25 cellular contexts compared by ENCODE assay signal in the genomic region with DNA sequence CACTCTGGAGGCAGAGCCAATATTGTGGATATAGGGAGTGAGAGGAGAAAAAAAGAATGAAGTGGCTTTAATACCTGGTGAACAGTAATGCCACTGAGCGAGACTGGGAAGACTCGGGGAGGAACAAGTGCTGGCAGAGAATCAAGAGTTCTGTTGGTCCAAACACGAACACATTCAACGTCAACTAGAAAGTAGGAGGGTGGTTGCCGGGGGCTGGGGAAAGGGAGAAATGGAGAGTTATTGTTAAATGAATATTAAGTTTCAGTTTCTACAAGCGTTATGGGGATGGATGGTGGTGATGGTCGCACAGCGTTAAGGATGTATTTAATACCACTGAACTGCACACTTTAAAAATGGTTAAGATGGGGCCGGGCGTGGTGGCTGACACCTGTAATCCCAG. TPM values are rescaled to one million over a fixed set of nuclear protein-coding genes. Genes with fewer than 3 reads are reported as not detected.
DNase-seq lines count a peak whose midpoint lies in the region; ATAC-seq, FAIRE-seq and TF ChIP-seq lines count a peak whose summit lies in the region.
"Had no signal": no experiment of that assay in that cellular context is flagged by ENCODE, and none has a peak within 500 bp of the region (broad histone marks: within the 10 kb centered on the region; RNA-seq: fewer than 3 reads in every experiment).

No MANE protein-coding gene starts in this region.

- WGBS in GM12878 (ENCODE audit: insufficient coverage, insufficient replicate concordance, low lambda C conversion rate, missing lambda C conversion rate), result 68% methylated on average over 10 of the region's 10 CpGs

- no peaks in the 10 kb centered on the region for H3K27me3 Mint-ChIP-seq in activated CD4-positive, alpha-beta T cell treated with anti-CD3 and anti-CD28 coated beads, Interleukin-2, amount 10 ng/mL, durations not matched to agents 24 days and 14 days
- H3K27me3 Mint-ChIP-seq in nephron progenitor cell (ENCODE audit: low read depth, poor library complexity), result peaks cover 3% of the 10 kb centered on the region
- H3K27me3 Mint-ChIP-seq in MCF 10A (ENCODE audit: insufficient read depth, unreplicated experiment), result no peaks in the 10 kb centered on the region
- H3K27me3 Mint-ChIP-seq: activated CD4-positive, alpha-beta memory T cell treated with anti-CD3 and anti-CD28 coated beads for 36 hours had no signal

- H4K20me1 ChIP-seq in HCT116 (ENCODE audit: insufficient read depth) (no peaks in the 10 kb centered on the region), GM12878 (ENCODE audit: control insufficient read depth, insufficient read depth) (no peaks in the 10 kb centered on the region)

- TF ChIP-seq CTCF in HCT116 (IDR thresholded peaks at IDR 0.05 in 2 of 3, conservative IDR thresholded peaks at IDR 0.05 in 1 of 3; ENCODE audit: borderline replicate concordance in 1 of 3, insufficient read depth in 1 of 3, low read depth in 2 of 3, low read length in 2 of 3), result no peak
- no peak for TF ChIP-seq CTCF in GM12878 (IDR thresholded peaks at IDR 0.05 in 2 of 3, conservative IDR thresholded peaks at IDR 0.05 in 1 of 3; ENCODE audit: control insufficient read depth in 2 of 3, extremely low read depth in 1 of 3, insufficient read depth in 1 of 3, low read depth in 3 of 3, low read length in 3 of 3)
- TF ChIP-seq CTCF in nephron progenitor cell (IDR thresholded peaks at IDR 0.05), result no peak
- TF ChIP-seq CTCF in Peyer's patch (IDR thresholded peaks at IDR 0.05), result no peak
- TF ChIP-seq CTCF in MCF 10A (IDR thresholded peaks at IDR 0.05; ENCODE audit: unreplicated experiment), result no peak

- peaks cover 22% of the 10 kb centered on the region for H3K36me3 Mint-ChIP-seq in activated CD4-positive, alpha-beta T cell treated with anti-CD3 and anti-CD28 coated beads, Interleukin-2, amount 10 ng/mL, durations not matched to agents 24 days and 14 days (ENCODE audit: low read depth)
- H3K36me3 Mint-ChIP-seq in nephron progenitor cell (ENCODE audit: low read depth) (peaks cover 21% of the 10 kb centered on the region), MCF 10A (ENCODE audit: insufficient read depth, unreplicated experiment) (peaks cover 12% of the 10 kb centered on the region)

- H3K27ac ChIP-seq in HCT116 (ENCODE audit: low read depth, low read length) (no peak overlapping the region), GM12878 (ENCODE audit: control insufficient read depth, insufficient read depth) (no peak overlapping the region), Peyer's patch (no peak overlapping the region)
- H3K27ac ChIP-seq: adrenal gland; BLaER1 treated with 17β-estradiol and CSF1 and Interleukin-3, amounts not matched to agents 10 nM and 100 nM; cardiac muscle cell; uterus had no signal

- FAIRE-seq in GM12878 (lab: Jason Lieb, UNC), result no peak
- FAIRE-seq: keratinocyte, TTC549 had no signal

- CTCF ChIA-PET in HCT116 (lab: Charles Lee) (no interaction called here), GM12878 (lab: Yijun Ruan, JAX) (no interaction called here), MCF 10A (lab: Yijun Ruan, JAX) (interaction anchor here (1.2 kb wide), 1 partner anchor 114 kb away, joined by 5 read pairs; no protein-coding TSS in a partner anchor)

- TF ChIP-seq POLR2A in HCT116 (IDR thresholded peaks at IDR 0.05; ENCODE audit: borderline replicate concordance, extremely low read depth, insufficient read depth, insufficient read length), result no peak
- no peak for TF ChIP-seq POLR2A in GM12878 (IDR thresholded peaks at IDR 0.05; ENCODE audit: low read depth, low read length)
- TF ChIP-seq POLR2A in Peyer's patch (IDR thresholded peaks at IDR 0.05), result no peak

- H3K9ac ChIP-seq in HCT116 (ENCODE audit: low read length) (no peak overlapping the region), GM12878 (ENCODE audit: control insufficient read depth, insufficient read depth, low read length) (no peak overlapping the region)
- H3K9ac ChIP-seq: BLaER1 treated with 17β-estradiol and CSF1 and Interleukin-3, amounts not matched to agents 10 nM and 100 nM; SK-N-SH had no signal

- DNase-seq in activated CD4-positive, alpha-beta T cell treated with anti-CD3 and anti-CD28 coated beads, Interleukin-2, amount 10 ng/mL, durations not matched to agents 24 days and 14 days, result no peak
- DNase-seq in activated CD4-positive, alpha-beta T cell treated with anti-CD3 and anti-CD28 coated beads, Interleukin-2, amount 50 U/mL, for 48 hours, result no peak
- DNase-seq in HCT116 (ENCODE audit: low read depth, low spot score) (no peak), GM12878 (ENCODE audit: low read depth, low spot score) (no peak), nephron progenitor cell (no peak), iPS-NIHi7 (ENCODE audit: extremely low spot score) (no peak), Peyer's patch (no peak), MCF 10A (ENCODE audit: unreplicated experiment) (no peak)
- DNase-seq: activated CD4-positive, alpha-beta memory T cell treated with anti-CD3 and anti-CD28 coated beads for 36 hours; activated T-cell treated with anti-CD3 and anti-CD28 coated beads, Interleukin-2, amount 50 U/mL, for 1 hour; adrenal gland; dermis blood vessel endothelial cell; DMS79; HFFc6; MV-4-11; NCI-H187; NCI-H82; SK-N-SH; stimulated activated CD4-positive, alpha-beta T cell treated with anti-CD3 and anti-CD28 coated beads, Interleukin-4, amount 100 ng/mL, for 24 hours; substantia nigra; uterus had no signal

- SMC1A ChIA-PET in GM12878 (lab: Charles Lee; ENCODE audit: uncharacterized antibody, unreplicated experiment), result no interaction called here

- TF ChIP-seq RAD21 in HCT116 (IDR thresholded peaks at IDR 0.05; ENCODE audit: low read depth) (no peak), GM12878 (IDR thresholded peaks at IDR 0.05; ENCODE audit: insufficient read depth, low read depth, low read length) (no peak)

- BruUV-seq in HCT116 (replicated peaks; lab: Mats Ljungman, UMichigan) (TSS peak; percentile 12), GM12878 (replicated peaks; lab: Mats Ljungman, UMichigan) (no TSS peak), MCF 10A (replicated peaks; lab: Mats Ljungman, UMichigan) (no TSS peak)

- POLR2A ChIA-PET in HCT116 (lab: Charles Lee) (no interaction called here), GM12878 (lab: Charles Lee) (no interaction called here), MCF 10A (lab: Yijun Ruan, JAX) (no interaction called here)

- ATAC-seq in HCT116, result no peak
- ATAC-seq in GM12878, result no peak

- no peaks in the 10 kb centered on the region for H3K9me2 ChIP-seq in HCT116 (ENCODE audit: insufficient read depth)
- H3K9me2 ChIP-seq: SK-N-SH had no signal

- TF ChIP-seq EP300 in GM12878 (IDR thresholded peaks at IDR 0.05; ENCODE audit: borderline replicate concordance in 1 of 2, control insufficient read depth in 1 of 2, low read depth in 2 of 2, low read length in 2 of 2), result no peak

- H3K4me2 ChIP-seq in HCT116 (ENCODE audit: low read length) (no peak overlapping the region), GM12878 (ENCODE audit: control insufficient read depth, insufficient read depth) (peak overlapping the region; percentile 13; the same call in 1 of the 2 replicates)
- H3K4me2 ChIP-seq: BLaER1 treated with 17β-estradiol and CSF1 and Interleukin-3, amounts not matched to agents 10 nM and 100 nM; SK-N-SH had no signal

- intact Hi-C loops in activated CD4-positive, alpha-beta T cell treated with anti-CD3 and anti-CD28 coated beads, Interleukin-2, amount 10 ng/mL, durations not matched to agents 24 days and 14 days (cut with micrococcal nuclease), result loop anchor here (5.0 kb wide), 2 partner anchors 227 to 362 kb away; a partner anchor contains a TSS
- intact Hi-C loops in HCT116 (cut with micrococcal nuclease) (no loop called here), GM12878 (cut with micrococcal nuclease; ENCODE audit: unreplicated experiment) (loop anchor here (10.0 kb wide), 1 partner anchor 150 kb away; a partner anchor contains a TSS), MCF 10A (cut with micrococcal nuclease) (loop anchor here (5.0 to 10.0 kb wide), 2 partner anchors 150 to 222 kb away; a partner anchor contains a TSS)

- no peak overlapping the region for H3K27ac Mint-ChIP-seq in activated CD4-positive, alpha-beta T cell treated with anti-CD3 and anti-CD28 coated beads, Interleukin-2, amount 10 ng/mL, durations not matched to agents 24 days and 14 days
- H3K27ac Mint-ChIP-seq in nephron progenitor cell (no peak overlapping the region), MCF 10A (ENCODE audit: low read depth, unreplicated experiment) (no peak overlapping the region)
- H3K27ac Mint-ChIP-seq: activated CD4-positive, alpha-beta memory T cell treated with anti-CD3 and anti-CD28 coated beads for 36 hours; HFFc6 had no signal

- H3K36me3 ChIP-seq in HCT116 (ENCODE audit: control insufficient read depth in 1 of 2, insufficient read depth in 2 of 2, low read length in 2 of 2) (peaks cover 5 to 6% of the 10 kb centered on the region in 2 experiments; a peak in 2 of 4 replicates), GM12878 (ENCODE audit: control insufficient read depth in 2 of 2, insufficient read depth in 2 of 2, low read length in 1 of 2) (no peaks in the 10 kb centered on the region; a peak in 2 of 4 replicates), Peyer's patch (peaks cover 0 to 22% (median 0%) of the 10 kb centered on the region in 3 donors)
- H3K36me3 ChIP-seq: uterus had no signal

- H2AFZ ChIP-seq in HCT116 (ENCODE audit: low read depth, low read length, poor library complexity, severe bottlenecking) (no peak overlapping the region), GM12878 (ENCODE audit: control insufficient read depth, low read depth, low read length) (no peak overlapping the region)

- H3K9me3 Mint-ChIP-seq in activated CD4-positive, alpha-beta T cell treated with anti-CD3 and anti-CD28 coated beads, Interleukin-2, amount 10 ng/mL, durations not matched to agents 24 days and 14 days, result no peaks in the 10 kb centered on the region
- H3K9me3 Mint-ChIP-seq in nephron progenitor cell (no peaks in the 10 kb centered on the region), MCF 10A (ENCODE audit: unreplicated experiment) (no peaks in the 10 kb centered on the region)
- H3K9me3 Mint-ChIP-seq: activated CD4-positive, alpha-beta memory T cell treated with anti-CD3 and anti-CD28 coated beads for 36 hours; HFFc6 had no signal

- H3K4me1 Mint-ChIP-seq in activated CD4-positive, alpha-beta T cell treated with anti-CD3 and anti-CD28 coated beads, Interleukin-2, amount 10 ng/mL, durations not matched to agents 24 days and 14 days, result peaks cover 15% of the 10 kb centered on the region
- H3K4me1 Mint-ChIP-seq in nephron progenitor cell (peaks cover 35% of the 10 kb centered on the region), MCF 10A (ENCODE audit: insufficient read depth, unreplicated experiment) (peaks cover 13% of the 10 kb centered on the region)

- H3K4me1 ChIP-seq in HCT116 (ENCODE audit: control insufficient read depth in 1 of 2, insufficient read depth in 2 of 2, low read length in 2 of 2), result peaks cover 11 to 21% of the 10 kb centered on the region in 2 experiments
- H3K4me1 ChIP-seq in GM12878 (ENCODE audit: control insufficient read depth, insufficient read depth, low read length), result peaks cover 4% of the 10 kb centered on the region; the same call in 1 of the 2 replicates
- H3K4me1 ChIP-seq in Peyer's patch, result peaks cover 0 to 19% (median 0%) of the 10 kb centered on the region in 4 donors

- in situ Hi-C loops in GM12878 (cut with MboI), result no loop called here

- no peak overlapping the region for H3K4me3 ChIP-seq in HCT116 (replicated peaks in 1 of 2; ENCODE audit: low read depth in 1 of 2, low read length in 2 of 2)
- no peak overlapping the region for H3K4me3 ChIP-seq in GM12878
- H3K4me3 ChIP-seq in Peyer's patch, result no peak overlapping the region
- H3K4me3 ChIP-seq: adrenal gland; BLaER1 treated with 17β-estradiol and CSF1 and Interleukin-3, amounts not matched to agents 10 nM and 100 nM; cardiac muscle cell; uterus had no signal

- RAD21 ChIA-PET in HCT116 (lab: Charles Lee; ENCODE audit: low non-redundant PET in 1 of 2, low total read pairs in 2 of 2, uncharacterized antibody in 2 of 2, unreplicated experiment in 2 of 2), result no interaction called here
- RAD21 ChIA-PET in GM12878 (lab: Charles Lee; ENCODE audit: unreplicated experiment), result no interaction called here

- H3K27me3 ChIP-seq in HCT116 (ENCODE audit: insufficient read depth, low read length) (no peaks in the 10 kb centered on the region), GM12878 (replicated peaks in 1 of 2; ENCODE audit: control insufficient read depth in 2 of 2, insufficient read depth in 2 of 2, low read length in 1 of 2) (no peaks in the 10 kb centered on the region), Peyer's patch (no peaks in the 10 kb centered on the region)
- H3K27me3 ChIP-seq: adrenal gland; BLaER1 treated with 17β-estradiol and CSF1 and Interleukin-3, amounts not matched to agents 10 nM and 100 nM; cardiac muscle cell; uterus had no signal

- H3K79me2 ChIP-seq in HCT116 (ENCODE audit: insufficient read depth, low read length) (peaks cover 41% of the 10 kb centered on the region), GM12878 (ENCODE audit: control insufficient read depth, insufficient read depth, low read length) (peaks cover 21% of the 10 kb centered on the region)

- H3K9me3 ChIP-seq in HCT116 (ENCODE audit: control insufficient read depth in 1 of 2, insufficient read depth in 1 of 2, low read depth in 1 of 2, low read length in 2 of 2), result no peaks in the 10 kb centered on the region
- H3K9me3 ChIP-seq in GM12878 (replicated peaks; ENCODE audit: control insufficient read depth, insufficient read depth, low read length), result no peaks in the 10 kb centered on the region
- no peaks in the 10 kb centered on the region for H3K9me3 ChIP-seq in Peyer's patch
- H3K9me3 ChIP-seq: adrenal gland; BLaER1 treated with 17β-estradiol and CSF1 and Interleukin-3, amounts not matched to agents 10 nM and 100 nM; SK-N-SH; uterus had no signal

- H3K4me3 Mint-ChIP-seq in activated CD4-positive, alpha-beta T cell treated with anti-CD3 and anti-CD28 coated beads, Interleukin-2, amount 10 ng/mL, durations not matched to agents 24 days and 14 days, result peak overlapping the region; percentile 1
- H3K4me3 Mint-ChIP-seq in nephron progenitor cell (peak overlapping the region; percentile 60), MCF 10A (ENCODE audit: unreplicated experiment) (no peak overlapping the region)
- H3K4me3 Mint-ChIP-seq: activated CD4-positive, alpha-beta memory T cell treated with anti-CD3 and anti-CD28 coated beads for 36 hours; HFFc6 had no signal

RNA-seq across cellular contexts. Expression of a gene that starts 2.8 kb away (rescaled TPM):
- total RNA-seq in activated CD4-positive, alpha-beta T cell treated with anti-CD3 and anti-CD28 coated beads, Interleukin-2, amount 10 ng/mL, durations not matched to agents 24 days and 14 days, result 28.6 and 29.2 TPM in 2 replicates
- total RNA-seq in HCT116 (2021; ENCODE audit: unreplicated experiment) (28.5 TPM), GM12878 (2014; rRNA removed) (21.4 and 22.5 TPM in 2 replicates), GM12878 (2014; rRNA removed; fragmentation: Illumina TruSeq; extraction: Trizol) (9.3 and 10.1 TPM in 2 replicates), GM12878 (2021) (25.7 and 26.6 TPM in 2 replicates), Peyer's patch (10 to 100 TPM; 21.5 to 36.3 (median 30.3) TPM), MCF 10A (2022) (26.2 and 37.1 TPM in 2 replicates)
- polyA plus RNA-seq in HCT116 (2012), result 11.5 and 12.9 TPM in 2 replicates
- 11.6 and 12.8 TPM in 2 replicates for total RNA-seq in GM12878 (2013; cell fraction: nucleolus; rRNA removed)
- polyA plus RNA-seq in GM12878 (2011; ENCODE audit: low read depth), result 4.4 TPM
- polyA plus RNA-seq in GM12878 (2011; rRNA removed) (15.6 and 16.7 TPM in 2 replicates), GM12878 (2014; fragmentation: Illumina TruSeq; extraction: Trizol) (9.3 and 11.4 TPM in 2 replicates), GM12878 (2014; fragmentation: Nextera tagmentation; extraction: Ambion mirVana) (1 to 10 TPM; 2.5 to 4.4 TPM), GM12878 (2014; rRNA removed) (15.2 and 16.6 TPM in 2 replicates), GM12878 (2016; fragmentation: Nextera tagmentation; extraction: Ambion mirVana) (10 to 100 TPM; 12.1 to 17.3 TPM)
- 16.6 and 16.8 TPM in 2 replicates for polyA plus RNA-seq in GM12878 (2011; cell fraction: cytosol; rRNA removed)
- polyA plus RNA-seq in GM12878 (2011; cell fraction: nucleus; rRNA removed), result 8.8 and 10.3 TPM in 2 replicates
- 9.7 and 10.8 TPM in 2 replicates for polyA plus RNA-seq in GM12878 (2012)
- polyA minus RNA-seq in GM12878 (2011; rRNA and poly(A)+ RNA removed), result 18.5 and 19.7 TPM in 2 replicates
- polyA minus RNA-seq in GM12878 (2011; cell fraction: cytosol; rRNA and poly(A)+ RNA removed), result 7.8 and 11.7 TPM in 2 replicates
- 5.1 and 9.2 TPM in 2 replicates for polyA minus RNA-seq in GM12878 (2011; cell fraction: nucleus; rRNA and poly(A)+ RNA removed)

RNA-seq across cellular contexts. Expression of a gene that starts 3.0 kb away (rescaled TPM):
- total RNA-seq in activated CD4-positive, alpha-beta T cell treated with anti-CD3 and anti-CD28 coated beads, Interleukin-2, amount 10 ng/mL, durations not matched to agents 24 days and 14 days, result 10.1 and 11.6 TPM in 2 replicates
- 34.9 TPM for total RNA-seq in HCT116 (2021; ENCODE audit: unreplicated experiment)
- 9.3 and 12.1 TPM in 2 replicates for polyA plus RNA-seq in HCT116 (2012)
- 20.0 and 22.7 TPM in 2 replicates for total RNA-seq in GM12878 (2013; cell fraction: nucleolus; rRNA removed)
- 8.0 and 8.8 TPM in 2 replicates for total RNA-seq in GM12878 (2014; rRNA removed)
- 6.1 and 8.7 TPM in 2 replicates for total RNA-seq in GM12878 (2014; rRNA removed; fragmentation: Illumina TruSeq; extraction: Trizol)
- 17.3 and 21.0 TPM in 2 replicates for total RNA-seq in GM12878 (2021)
- 2.8 TPM for polyA plus RNA-seq in GM12878 (2011; ENCODE audit: low read depth)
- 8.1 and 10.5 TPM in 2 replicates for polyA plus RNA-seq in GM12878 (2011; rRNA removed)
- 9.2 and 11.4 TPM in 2 replicates for polyA plus RNA-seq in GM12878 (2011; cell fraction: cytosol; rRNA removed)
- polyA plus RNA-seq in GM12878 (2011; cell fraction: nucleus; rRNA removed), result 11.9 and 12.3 TPM in 2 replicates
- 2.7 and 5.4 TPM in 2 replicates for polyA plus RNA-seq in GM12878 (2012)
- 2.4 and 2.5 TPM in 2 replicates for polyA plus RNA-seq in GM12878 (2014; fragmentation: Illumina TruSeq; extraction: Trizol)
- 10 to 100 TPM in 1 of 2 experiments, 1 to 10 TPM in 1; 3.5 to 12.7 TPM for polyA plus RNA-seq in GM12878 (2014; fragmentation: Nextera tagmentation; extraction: Ambion mirVana)
- polyA plus RNA-seq in GM12878 (2014; rRNA removed), result 7.0 and 7.7 TPM in 2 replicates
- 10 to 100 TPM; 12.3 to 14.2 TPM for polyA plus RNA-seq in GM12878 (2016; fragmentation: Nextera tagmentation; extraction: Ambion mirVana)
- polyA minus RNA-seq in GM12878 (2011; rRNA and poly(A)+ RNA removed), result 32.8 and 37.6 TPM in 2 replicates
- polyA minus RNA-seq in GM12878 (2011; cell fraction: cytosol; rRNA and poly(A)+ RNA removed), result 12.8 and 13.9 TPM in 2 replicates
- 14.7 and 21.2 TPM in 2 replicates for polyA minus RNA-seq in GM12878 (2011; cell fraction: nucleus; rRNA and poly(A)+ RNA removed)
- total RNA-seq in Peyer's patch, result 1 to 10 TPM in 3 of 4 donors, under 1 TPM in 1; 0.38 to 3.9 (median 3.1) TPM
- 7.2 and 10.5 TPM in 2 replicates for total RNA-seq in MCF 10A (2022)
